In the genomic region with DNA sequence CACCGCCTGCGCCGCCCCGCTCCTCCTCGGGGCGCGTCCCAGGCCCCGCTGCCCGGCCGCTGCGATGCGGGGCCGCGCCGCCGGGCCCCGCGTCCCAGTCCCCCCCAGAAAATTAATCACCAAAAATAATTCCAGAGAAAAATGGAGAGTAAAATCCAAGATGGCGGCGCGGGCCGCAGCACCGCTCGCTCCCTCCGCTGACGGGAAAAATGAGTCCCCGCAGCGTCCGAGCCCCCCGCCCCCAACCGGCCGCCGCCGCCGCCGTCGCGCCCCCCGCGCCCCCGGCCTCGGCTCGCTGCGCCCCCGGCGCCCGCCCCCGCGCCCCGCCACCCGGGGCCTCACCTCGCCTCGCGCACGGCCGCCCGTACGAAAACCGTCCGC, we compare ENCODE assay signal across 8 cellular contexts. TPM values are rescaled to one million over a fixed set of nuclear protein-coding genes. Genes with fewer than 3 reads are reported as not detected.
A peak's percentile ranks its signal among the peaks of the same experiment; 100 is the strongest.
DNase-seq lines count a peak whose midpoint lies in the region; ATAC-seq and TF ChIP-seq lines count a peak whose summit lies in the region.

Gene KMT5B (minus strand): TSS at position 162 of the 381 bp plus-strand sequence. CDS start 23,220 bp downstream, outside the sequence.

- H4K20me1 ChIP-seq in GM23338 (replicated peaks; ENCODE audit: insufficient read depth), result peaks cover 23% of the 10 kb centered on the region

- H2AFZ ChIP-seq in GM23338, result peak within 1 kb of the TSS; percentile 57; the same call in 1 of the 2 replicates

- no peak for TF ChIP-seq POLR2A in ovary (IDR thresholded peaks at IDR 0.05)

- no peak for TF ChIP-seq EP300 in ovary (IDR thresholded peaks at IDR 0.05)

- H3K4me1 Mint-ChIP-seq in CD4-positive, alpha-beta memory T cell, result peaks cover 35 to 57% (median 45%) of the 10 kb centered on the region in 4 donors
- H3K4me1 Mint-ChIP-seq in GM23338 (peaks cover 42% of the 10 kb centered on the region), glutamatergic neuron (ENCODE audit: low read depth, unreplicated experiment) (peaks cover 29% of the 10 kb centered on the region)

- H3F3A ChIP-seq in GM23338 (replicated peaks; ENCODE audit: low read depth), result no peaks in the 10 kb centered on the region; the same call in 1 of the 2 replicates

- peaks cover 42% of the 10 kb centered on the region for H3K79me2 ChIP-seq in GM23338 (replicated peaks; ENCODE audit: insufficient read depth)

- H3K27me3 ChIP-seq in CD4-positive, alpha-beta memory T cell (ENCODE audit: insufficient read depth, low read length), result no peaks in the 10 kb centered on the region
- H3K27me3 ChIP-seq in GM23338 (ENCODE audit: insufficient read depth), result peaks cover 4% of the 10 kb centered on the region
- no peaks in the 10 kb centered on the region for H3K27me3 ChIP-seq in ovary

- peak within 1 kb of the TSS; percentile 73 for H3K27ac ChIP-seq in CD4-positive, alpha-beta memory T cell (ENCODE audit: low read depth, low read length)
- H3K27ac ChIP-seq in GM23338 (ENCODE audit: low read depth), result peak within 1 kb of the TSS; percentile 97
- H3K27ac ChIP-seq in ovary, result peak within 1 kb of the TSS; percentile 96 to 100

- H3K4me2 ChIP-seq in GM23338, result peak within 1 kb of the TSS; percentile 93

- peak within 1 kb of the TSS; percentile 93 to 99 (median 96) for H3K4me3 Mint-ChIP-seq in CD4-positive, alpha-beta memory T cell
- H3K4me3 Mint-ChIP-seq in GM23338, result peak within 1 kb of the TSS; percentile 91
- peak within 1 kb of the TSS; percentile 100 for H3K4me3 Mint-ChIP-seq in glutamatergic neuron (ENCODE audit: unreplicated experiment)

- peaks cover 6 to 13% of the 10 kb centered on the region in 2 donors for H3K27me3 Mint-ChIP-seq in CD4-positive, alpha-beta memory T cell
- H3K27me3 Mint-ChIP-seq in GM23338 (ENCODE audit: insufficient read depth, low read depth, poor library complexity), result peaks cover 27% of the 10 kb centered on the region
- peaks cover 19% of the 10 kb centered on the region for H3K27me3 Mint-ChIP-seq in glutamatergic neuron (ENCODE audit: unreplicated experiment)

- CTCF ChIA-PET in CD4-positive, alpha-beta memory T cell (lab: Charles Lee; ENCODE audit: partially characterized antibody), result no interaction called here

- no peak for ATAC-seq in GM23338

- 0 to 1% (median 1%) methylated on average over 31 to 58 of the region's 60 CpGs for whole genome bisulfite sequencing in ovary, 3 donors

- peak within 1 kb of the TSS; percentile 93 to 98 (median 97) for H3K27ac Mint-ChIP-seq in CD4-positive, alpha-beta memory T cell
- peak within 1 kb of the TSS; percentile 93 for H3K27ac Mint-ChIP-seq in GM23338
- peak within 1 kb of the TSS; percentile 100 for H3K27ac Mint-ChIP-seq in glutamatergic neuron (ENCODE audit: unreplicated experiment)

- DNase-seq in CD4-positive, alpha-beta memory T cell, result peak in 1 of 5 donors; percentile 53
- peak; percentile 72 for DNase-seq in GM23338 (ENCODE audit: low spot score)
- peak; percentile 22 for DNase-seq in NCI-H446 treated with DMSO at 0.1 percent for 48 hours (lab: John Stamatoyannopoulos, UW)
- peak; percentile 67 for DNase-seq in activated naive CD4-positive, alpha-beta T cell treated with Interleukin-2 at 50 U/mL for 16 hours
- DNase-seq in glutamatergic neuron, result peak; percentile 78
- DNase-seq in ovary, result peak; percentile 68 to 84 (median 74)
- DNase-seq in ureter (ENCODE audit: low spot score), result peak; percentile 75
- DNase-seq in GOT3 (lab: John Stamatoyannopoulos, UW), result no peak

- peaks cover 0 to 16% of the 10 kb centered on the region in 2 donors for H3K36me3 Mint-ChIP-seq in CD4-positive, alpha-beta memory T cell
- H3K36me3 Mint-ChIP-seq in GM23338 (ENCODE audit: low read depth), result peaks cover 2% of the 10 kb centered on the region; the same call in 1 of the 3 replicates
- H3K36me3 Mint-ChIP-seq in glutamatergic neuron (ENCODE audit: unreplicated experiment), result peaks cover 4% of the 10 kb centered on the region

- peaks cover 54% of the 10 kb centered on the region for H3K4me1 ChIP-seq in CD4-positive, alpha-beta memory T cell (ENCODE audit: insufficient read depth, low read length)
- H3K4me1 ChIP-seq in GM23338 (ENCODE audit: insufficient read depth) (peaks cover 15% of the 10 kb centered on the region), ovary (ENCODE audit: insufficient read depth) (peaks cover 16% of the 10 kb centered on the region)

- no peaks in the 10 kb centered on the region for H3K9me3 ChIP-seq in CD4-positive, alpha-beta memory T cell (ENCODE audit: control insufficient read depth in 1 of 2, low read length in 2 of 2)
- no peaks in the 10 kb centered on the region for H3K9me3 ChIP-seq in ovary

- TF ChIP-seq CTCF in GM23338 (conservative IDR thresholded peaks at IDR 0.05; ENCODE audit: low read depth in 2 of 2) (no peak), glutamatergic neuron (IDR thresholded peaks at IDR 0.05; ENCODE audit: partially characterized antibody, unreplicated experiment) (no peak), ovary (IDR thresholded peaks at IDR 0.05) (no peak)

- H3K4me3 ChIP-seq in CD4-positive, alpha-beta memory T cell (ENCODE audit: low read length in 2 of 2), result peak within 1 kb of the TSS; percentile 79 to 92
- H3K4me3 ChIP-seq in GM23338, result peak within 1 kb of the TSS; percentile 90
- peak within 1 kb of the TSS; percentile 75 for H3K4me3 ChIP-seq in ovary

- intact Hi-C loops in CD4-positive, alpha-beta memory T cell (cut with micrococcal nuclease), result loop anchor here (2.0 to 5.0 kb wide), 3 partner anchors 60 to 249 kb away; partner anchors contain the start of genes PPP6R3 and UNC93B1
- intact Hi-C loops in ovary (cut with DNase I), result loop anchor here in 3 of 4 donors (5.0 to 10.0 kb wide), 2 partner anchors 84 to 232 kb away; no protein-coding TSS in a partner anchor

- H3K36me3 ChIP-seq in CD4-positive, alpha-beta memory T cell (ENCODE audit: insufficient read depth, low read length), result no peaks in the 10 kb centered on the region
- no peaks in the 10 kb centered on the region for H3K36me3 ChIP-seq in GM23338 (ENCODE audit: insufficient read depth)
- H3K36me3 ChIP-seq in ovary, result no peaks in the 10 kb centered on the region

- H3K9me3 Mint-ChIP-seq in CD4-positive, alpha-beta memory T cell, result peaks cover 0 to 13% (median 0%) of the 10 kb centered on the region in 8 donors
- no peaks in the 10 kb centered on the region; the same call in 2 of the 3 replicates for H3K9me3 Mint-ChIP-seq in GM23338
- H3K9me3 Mint-ChIP-seq in glutamatergic neuron (ENCODE audit: unreplicated experiment), result peaks cover 19% of the 10 kb centered on the region

- H3K9me2 ChIP-seq in GM23338 (ENCODE audit: insufficient read depth), result no peaks in the 10 kb centered on the region

- POLR2A ChIA-PET in CD4-positive, alpha-beta memory T cell (lab: Charles Lee; ENCODE audit: partially characterized antibody), result interaction anchor here (1.2 kb wide), 1 partner anchor 14 kb away, joined by 3 read pairs; no protein-coding TSS in a partner anchor

TF ChIP-seq in GM23338, 12 proteins besides CTCF, POLR2A, EP300 and RAD21:
- TF ChIP-seq CREB1 (CRISPR knock-in tag; IDR thresholded peaks at IDR 0.05; ENCODE audit: low read depth) (0 out of 2 replicates have a peak, but pooled peaks have one; percentile 27), JUNB (IDR thresholded peaks at IDR 0.05; ENCODE audit: unreplicated experiment) (no peak)

RNA-seq across cellular contexts. Expression of gene KMT5B, which starts in this region (rescaled TPM):
- total RNA-seq in CD4-positive, alpha-beta memory T cell, result 10 to 100 TPM; 60.5 to 61.7 TPM
- 10 to 100 TPM; 27.9 to 45.6 TPM for polyA plus RNA-seq in CD4-positive, alpha-beta memory T cell
- 31.0 and 39.1 TPM in 2 replicates for total RNA-seq in GM23338 (2014; rRNA removed; shearing (Covaris generic))
- polyA plus RNA-seq in GM23338 (2016; fragmentation: Nextera tagmentation; extraction: Ambion mirVana) (20.5 and 26.4 TPM in 2 replicates), ovary (10 to 100 TPM; 25.5 to 36.8 TPM)
- total RNA-seq in glutamatergic neuron (ENCODE audit: unreplicated experiment) (77.4 TPM), ovary (10 to 100 TPM; 25.5 to 59.1 (median 50.6) TPM), ureter (67.6 TPM)
